ENCODE assay signal across 22 cellular contexts in the genomic region with DNA sequence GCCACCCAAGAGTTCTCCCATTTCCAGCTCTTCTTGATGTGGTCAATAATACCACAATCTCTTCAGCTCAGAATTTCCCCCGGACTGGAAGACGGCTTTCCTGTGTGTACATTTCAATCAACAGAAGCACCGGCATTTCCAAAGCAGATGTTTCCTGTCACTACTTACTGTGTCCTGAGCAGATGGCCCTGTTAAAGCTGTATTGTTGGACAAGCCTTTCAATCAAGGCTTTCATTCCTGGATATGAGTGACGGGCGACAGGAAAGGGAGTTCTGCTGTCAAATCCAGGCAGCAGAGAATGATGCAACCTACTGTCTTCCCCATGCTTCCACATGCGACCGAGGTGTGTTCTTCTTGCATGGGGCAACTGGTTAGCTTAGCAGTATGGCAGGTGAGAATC.
DNase-seq lines count a peak whose midpoint lies in the region; ATAC-seq and TF ChIP-seq lines count a peak whose summit lies in the region.
"Had no signal": no experiment of that assay in that cellular context is flagged by ENCODE, and none has a peak within 500 bp of the region (broad histone marks: within the 10 kb centered on the region; RNA-seq: fewer than 3 reads in every experiment).

No MANE protein-coding gene starts in this region.

- H3K27ac ChIP-seq in neural progenitor cell = no peak overlapping the region
- H3K27ac ChIP-seq: body of pancreas had no signal

- H3K36me3 ChIP-seq in neural progenitor cell = no peaks in the 10 kb centered on the region

- no peaks in the 10 kb centered on the region for H3K27me3 Mint-ChIP-seq in neural progenitor cell (ENCODE audit: insufficient read depth, low read depth)
- H3K27me3 Mint-ChIP-seq: activated CD4-positive, alpha-beta T cell treated with anti-CD3 and anti-CD28 coated beads, Interleukin-2, amount 10 ng/mL, durations not matched to agents 24 days and 14 days had no signal

- no peaks in the 10 kb centered on the region for H3K27me3 ChIP-seq in neural progenitor cell

- no peak overlapping the region for H3K9ac ChIP-seq in neural progenitor cell

- DNase-seq in NCI-H2107 treated with DMSO at 0.1 percent for 48 hours (lab: John Stamatoyannopoulos, UW; ENCODE audit: unreplicated experiment) (peak; percentile 70), NCI-H2107 (lab: John Stamatoyannopoulos, UW) (no peak), NCI-H2029 (lab: John Stamatoyannopoulos, UW) (peak; percentile 80), SW480 (ENCODE audit: low spot score) (peak; percentile 31), neural progenitor cell (ENCODE audit: low spot score) (no peak), left colon (no peak), GM13977 (ENCODE audit: low spot score) (no peak)
- no peak for DNase-seq in activated T-cell treated with anti-CD3 and anti-CD28 coated beads, Interleukin-2, amount 50 U/mL, for 48 hours
- DNase-seq: activated CD4-positive, alpha-beta T cell treated with anti-CD3 and anti-CD28 coated beads, Interleukin-2, amount 10 ng/mL, durations not matched to agents 24 days and 14 days; body of pancreas; CD4-positive, alpha-beta memory T cell; cortex of kidney; GF-D8; head of caudate nucleus; HFFc6; mucosa of descending colon; small intestine; stimulated activated naive CD4-positive, alpha-beta T cell; T-helper 9 cell had no signal

- H3K4me2 ChIP-seq in neural progenitor cell = no peak overlapping the region

- peaks cover 6% of the 10 kb centered on the region for H3K9me3 Mint-ChIP-seq in neural progenitor cell

- H3K4me3 Mint-ChIP-seq in neural progenitor cell = no peak overlapping the region
- H3K4me3 Mint-ChIP-seq: activated CD4-positive, alpha-beta T cell treated with anti-CD3 and anti-CD28 coated beads, Interleukin-2, amount 10 ng/mL, durations not matched to agents 24 days and 14 days; activated naive CD4-positive, alpha-beta T cell treated with anti-CD3 and anti-CD28 coated beads, Interleukin-2, amount 50 U/mL, for 24 hours; CD4-positive, alpha-beta memory T cell; HFFc6; type B pancreatic cell had no signal

- no peaks in the 10 kb centered on the region for H3K36me3 Mint-ChIP-seq in neural progenitor cell
- H3K36me3 Mint-ChIP-seq: CD4-positive, alpha-beta memory T cell; type B pancreatic cell had no signal

- in situ Hi-C loops in GM13977 (cut with MboI; ENCODE audit: low pct_unique_long_range_greater_than_20kb, low sequenced_read_pairs, unreplicated experiment) = no loop called here

- peaks cover 22% of the 10 kb centered on the region for H3K4me1 Mint-ChIP-seq in neural progenitor cell
- H3K4me1 Mint-ChIP-seq: activated naive CD4-positive, alpha-beta T cell treated with anti-CD3 and anti-CD28 coated beads, Interleukin-2, amount 50 U/mL, for 24 hours; CD4-positive, alpha-beta memory T cell had no signal

- H3K79me2 ChIP-seq in neural progenitor cell (ENCODE audit: low read depth) = no peaks in the 10 kb centered on the region

- H4K20me1 ChIP-seq in neural progenitor cell (ENCODE audit: low read depth) = no peaks in the 10 kb centered on the region

- peaks cover 4% of the 10 kb centered on the region for H3K4me1 ChIP-seq in neural progenitor cell
- H3K4me1 ChIP-seq: body of pancreas had no signal

- no peaks in the 10 kb centered on the region for H3K9me3 ChIP-seq in neural progenitor cell (ENCODE audit: low read depth)
- H3K9me3 ChIP-seq: body of pancreas, mucosa of descending colon had no signal

- intact Hi-C loops in left colon (cut with DNase I, micrococcal nuclease) = no loop called here

- no peak overlapping the region for H2AFZ ChIP-seq in neural progenitor cell (replicated peaks)

- no peak for ATAC-seq in left colon
- ATAC-seq: body of pancreas, mucosa of descending colon, Right ventricle myocardium inferior had no signal

- TF ChIP-seq CTCF in neural progenitor cell (IDR thresholded peaks at IDR 0.05) (no peak), GM13977 (IDR thresholded peaks at IDR 0.05; ENCODE audit: extremely low read depth, insufficient read depth, missing control alignments) (no peak)

- H3F3A ChIP-seq in neural progenitor cell (ENCODE audit: low read depth) = peaks cover 7% of the 10 kb centered on the region

- H3K4me3 ChIP-seq in neural progenitor cell = no peak overlapping the region
- H3K4me3 ChIP-seq: body of pancreas, mucosa of descending colon had no signal

- H3K27ac Mint-ChIP-seq in neural progenitor cell = peak overlapping the region; percentile 6
- H3K27ac Mint-ChIP-seq: activated CD4-positive, alpha-beta T cell treated with anti-CD3 and anti-CD28 coated beads, Interleukin-2, amount 10 ng/mL, durations not matched to agents 24 days and 14 days; activated naive CD4-positive, alpha-beta T cell treated with anti-CD3 and anti-CD28 coated beads, Interleukin-2, amount 50 U/mL, for 24 hours; CD4-positive, alpha-beta memory T cell; HFFc6; type B pancreatic cell had no signal

Comparison
In these comparisons a context has a peak if more than half of its experiments do, and no peak if none do; other contexts are left out.
1. DNase-seq: peak in NCI-H2107 treated with DMSO at 0.1 percent for 48 hours (single experiment), NCI-H2029 (single experiment) and SW480 (single experiment); none in NCI-H2107 (single experiment), neural progenitor cell (single experiment), left colon (0 of 2), activated T-cell treated with anti-CD3 and anti-CD28 coated beads, Interleukin-2, amount 50 U/mL, for 48 hours (0 of 2) and GM13977 (single experiment).